In genomic region chr6:65112435-65112834, GRCh38 we compare ENCODE assay signal across 10 cellular contexts.
"Had no signal": no experiment of that assay in that cellular context is flagged by ENCODE, and none has a peak within 500 bp of the region (broad histone marks: within the 10 kb centered on the region; RNA-seq: fewer than 3 reads in every experiment).

No MANE protein-coding gene starts in this region.

- DNase-seq: GM23248, GOT3, H7, HFFc6, KG1 had no signal

- H3K4me1 ChIP-seq: HAP-1 had no signal

- ATAC-seq: HCT116, HepG2, K562 had no signal

- H3K36me3 ChIP-seq: HAP-1 had no signal

- H3K27ac ChIP-seq: GM23248, HL-60 had no signal

- H2AFZ ChIP-seq: GM23248 had no signal

- H3K9ac ChIP-seq: GM23248 had no signal

- FAIRE-seq: HepG2, K562 had no signal

- H3K9me3 ChIP-seq: HAP-1 had no signal

- H3K4me3 ChIP-seq: GM23248, HAP-1, K562 had no signal
